1 cellular context compared by ENCODE assay signal in the genomic region with DNA sequence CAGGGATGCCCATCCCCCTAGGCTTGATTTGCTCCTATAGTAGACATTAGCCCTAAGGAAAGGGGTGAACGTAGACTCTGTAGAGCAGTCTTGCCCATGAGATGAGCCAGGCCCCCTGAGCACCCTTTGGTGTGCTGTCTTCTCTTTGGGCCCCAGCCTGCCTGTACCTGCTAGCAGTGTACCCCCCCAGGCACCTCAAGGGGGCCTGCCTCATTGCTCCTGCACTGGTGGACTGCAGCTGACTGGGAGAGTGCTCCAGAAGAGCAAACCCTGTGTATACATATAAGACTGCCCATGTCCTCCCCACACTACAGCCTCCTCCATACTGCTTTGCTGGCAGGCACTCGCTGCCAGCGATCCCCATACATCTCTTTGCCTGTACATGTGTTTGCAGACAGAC.
TF ChIP-seq lines count a peak whose summit lies in the region.

No MANE protein-coding gene starts in this region.

TF ChIP-seq in H1, 55 proteins besides CTCF, POLR2A, EP300 and RAD21:
- TF ChIP-seq E2F6 (IDR thresholded peaks at IDR 0.05): no peak
- TF ChIP-seq BRCA1 (IDR thresholded peaks at IDR 0.05; ENCODE audit: low read depth, low read length): no peak
- TF ChIP-seq HDAC2 (IDR thresholded peaks at IDR 0.05; ENCODE audit: borderline replicate concordance in 1 of 2, low read depth in 2 of 2, low read length in 2 of 2): no peak
- TF ChIP-seq TAF1 (IDR thresholded peaks at IDR 0.05; ENCODE audit: low read depth, low read length): no peak
- no peak for TF ChIP-seq PHF8 (conservative IDR thresholded peaks at IDR 0.05; ENCODE audit: low read depth, low read length)
- TF ChIP-seq EGR1 (IDR thresholded peaks at IDR 0.05; ENCODE audit: borderline replicate concordance, low read depth, low read length): no peak
- TF ChIP-seq TCF12 (IDR thresholded peaks at IDR 0.05; ENCODE audit: low read depth, low read length): no peak
- no peak for TF ChIP-seq NRF1 (IDR thresholded peaks at IDR 0.05; ENCODE audit: low read depth, low read length)
- no peak for TF ChIP-seq TEAD4 (IDR thresholded peaks at IDR 0.05; ENCODE audit: low read depth, low read length)
- no peak for TF ChIP-seq ZNF274 (IDR thresholded peaks at IDR 0.05; ENCODE audit: borderline replicate concordance, extremely low read depth, low read length)
